10 cellular contexts compared by ENCODE assay signal in genomic region chrX:129755779-129756650, GRCh38. TPM values are rescaled to one million over a fixed set of nuclear protein-coding genes. Genes with fewer than 3 reads are reported as not detected.
DNase-seq lines count a peak whose midpoint lies in the region; ATAC-seq and TF ChIP-seq lines count a peak whose summit lies in the region.
"Had no signal": no experiment of that assay in that cellular context is flagged by ENCODE, and none has a peak within 500 bp of the region (broad histone marks: within the 10 kb centered on the region; RNA-seq: fewer than 3 reads in every experiment).

No MANE protein-coding gene starts in this region.

- POLR2A ChIA-PET in activated CD4-positive, alpha-beta T cell treated with anti-CD3 and anti-CD28 coated beads for 36 hours (lab: Charles Lee), result interaction anchor here (1.2 to 1.9 kb wide), 2 partner anchors 24 to 27 kb away, joined by 4 to 5 read pairs; partner anchors contain the start of gene SASH3

- H3K9ac ChIP-seq in neural progenitor cell, result no peak overlapping the region
- H3K9ac ChIP-seq: parathyroid adenoma had no signal

- H3K36me3 Mint-ChIP-seq in activated CD4-positive, alpha-beta T cell treated with anti-CD3 and anti-CD28 coated beads for 36 hours (ENCODE audit: low read depth), result no peaks in the 10 kb centered on the region
- H3K36me3 Mint-ChIP-seq in activated T-cell treated with anti-CD3 and anti-CD28 coated beads, Interleukin-2, amount 50 U/mL, for 72 hours (ENCODE audit: insufficient read depth in 2 of 2), result no peaks in the 10 kb centered on the region
- no peaks in the 10 kb centered on the region for H3K36me3 Mint-ChIP-seq in neural progenitor cell

- no peak overlapping the region for H3K4me2 ChIP-seq in neural progenitor cell

- peak; percentile 51 for DNase-seq in activated CD4-positive, alpha-beta T cell treated with anti-CD3 and anti-CD28 coated beads for 36 hours
- DNase-seq in activated CD4-positive, alpha-beta T cell treated with anti-CD3 and anti-CD28 coated beads, Interleukin-2, amount 50 U/mL, for 4 hours, result no peak
- DNase-seq in activated T-cell treated with anti-CD3 and anti-CD28 coated beads, Interleukin-2, amount 50 U/mL, for 72 hours, result peak in 1 of 2 donors; percentile 35
- peak; percentile 36 for DNase-seq in neural progenitor cell (ENCODE audit: low spot score)
- DNase-seq: NCI-H446 treated with DMSO at 0.1 percent for 48 hours had no signal

- no peaks in the 10 kb centered on the region for H3K4me1 ChIP-seq in neural progenitor cell

- H3K4me3 ChIP-seq in neural progenitor cell, result no peak overlapping the region

- intact Hi-C loops in activated CD4-positive, alpha-beta T cell treated with anti-CD3 and anti-CD28 coated beads for 36 hours (cut with DNase I, micrococcal nuclease), result loop anchor here (1.0 to 5.0 kb wide), 2 partner anchors 67 to 86 kb away; partner anchors contain the start of gene ZDHHC9 (in 1 of the 2)

- H3K27me3 Mint-ChIP-seq in activated CD4-positive, alpha-beta T cell treated with anti-CD3 and anti-CD28 coated beads for 36 hours, result no peaks in the 10 kb centered on the region
- H3K27me3 Mint-ChIP-seq in activated T-cell treated with anti-CD3 and anti-CD28 coated beads, Interleukin-2, amount 50 U/mL, for 72 hours (ENCODE audit: low read depth), result no peaks in the 10 kb centered on the region
- H3K27me3 Mint-ChIP-seq in neural progenitor cell (ENCODE audit: insufficient read depth, low read depth), result peaks cover 12% of the 10 kb centered on the region

- H2AFZ ChIP-seq in neural progenitor cell (replicated peaks), result no peak overlapping the region
- H2AFZ ChIP-seq: parathyroid adenoma had no signal

- peak; percentile 20 for TF ChIP-seq CTCF in neural progenitor cell (IDR thresholded peaks at IDR 0.05)

- H3K27ac Mint-ChIP-seq in activated CD4-positive, alpha-beta T cell treated with anti-CD3 and anti-CD28 coated beads for 36 hours, result peak overlapping the region; percentile 76
- peak overlapping the region; percentile 68 for H3K27ac Mint-ChIP-seq in activated T-cell treated with anti-CD3 and anti-CD28 coated beads, Interleukin-2, amount 50 U/mL, for 72 hours
- peak overlapping the region; percentile 50 for H3K27ac Mint-ChIP-seq in neural progenitor cell

- no peaks in the 10 kb centered on the region for H4K20me1 ChIP-seq in neural progenitor cell (ENCODE audit: low read depth)

- no peaks in the 10 kb centered on the region for H3F3A ChIP-seq in neural progenitor cell (ENCODE audit: low read depth)

- H3K36me3 ChIP-seq in neural progenitor cell, result no peaks in the 10 kb centered on the region

- no peak overlapping the region for H3K27ac ChIP-seq in neural progenitor cell
- H3K27ac ChIP-seq: parathyroid adenoma had no signal

- H3K9me3 Mint-ChIP-seq in activated CD4-positive, alpha-beta T cell treated with anti-CD3 and anti-CD28 coated beads for 36 hours (ENCODE audit: low read depth), result no peaks in the 10 kb centered on the region
- no peaks in the 10 kb centered on the region for H3K9me3 Mint-ChIP-seq in activated T-cell treated with anti-CD3 and anti-CD28 coated beads, Interleukin-2, amount 50 U/mL, for 72 hours
- no peaks in the 10 kb centered on the region for H3K9me3 Mint-ChIP-seq in neural progenitor cell

- H3K4me1 Mint-ChIP-seq in activated CD4-positive, alpha-beta T cell treated with anti-CD3 and anti-CD28 coated beads for 36 hours, result peaks cover 60% of the 10 kb centered on the region
- H3K4me1 Mint-ChIP-seq in activated T-cell treated with anti-CD3 and anti-CD28 coated beads, Interleukin-2, amount 50 U/mL, for 72 hours (ENCODE audit: low read depth), result peaks cover 54% of the 10 kb centered on the region
- peaks cover 36% of the 10 kb centered on the region for H3K4me1 Mint-ChIP-seq in neural progenitor cell

- no peaks in the 10 kb centered on the region for H3K9me3 ChIP-seq in neural progenitor cell (ENCODE audit: low read depth)

- no peaks in the 10 kb centered on the region for H3K79me2 ChIP-seq in neural progenitor cell (ENCODE audit: low read depth)
- H3K79me2 ChIP-seq: parathyroid adenoma had no signal

- CTCF ChIA-PET in activated CD4-positive, alpha-beta T cell treated with anti-CD3 and anti-CD28 coated beads for 36 hours (lab: Charles Lee), result interaction anchor here (0.7 to 5.5 kb wide), 12 partner anchors 12 to 152 kb away, joined by 3 to 20 read pairs (median 4); no protein-coding TSS in a partner anchor

- H3K27me3 ChIP-seq in neural progenitor cell, result no peaks in the 10 kb centered on the region

- H3K4me3 Mint-ChIP-seq in activated CD4-positive, alpha-beta T cell treated with anti-CD3 and anti-CD28 coated beads for 36 hours, result peak overlapping the region; percentile 40
- peak overlapping the region; percentile 58 to 67 for H3K4me3 Mint-ChIP-seq in activated T-cell treated with anti-CD3 and anti-CD28 coated beads, Interleukin-2, amount 50 U/mL, for 72 hours
- H3K4me3 Mint-ChIP-seq in neural progenitor cell, result no peak overlapping the region

- ATAC-seq in activated CD4-positive, alpha-beta T cell treated with anti-CD3 and anti-CD28 coated beads for 36 hours, result peak; percentile 45
- ATAC-seq in HG02678 (IDR thresholded peaks at IDR 0.05; ENCODE audit: unreplicated experiment), result peak; percentile 38
- ATAC-seq in activated T-cell treated with anti-CD3 and anti-CD28 coated beads, Interleukin-2, amount 50 U/mL, for 72 hours (replicated peaks in 1 of 2), result peak; percentile 37 to 38
- no peak for ATAC-seq in GM19023 (IDR thresholded peaks at IDR 0.05; ENCODE audit: unreplicated experiment)
- ATAC-seq in HG02938 (IDR thresholded peaks at IDR 0.05; ENCODE audit: unreplicated experiment), result no peak
- no peak for ATAC-seq in HG02970 (IDR thresholded peaks at IDR 0.05; ENCODE audit: low FRiP score, unreplicated experiment)

RNA-seq across cellular contexts. Expression of gene XPNPEP2, which starts 17.2 kb away (rescaled TPM):
- under 1 TPM; 0.43 to 0.63 TPM for total RNA-seq in activated CD4-positive, alpha-beta T cell treated with anti-CD3 and anti-CD28 coated beads for 36 hours
- total RNA-seq in activated T-cell treated with anti-CD3 and anti-CD28 coated beads, Interleukin-2, amount 50 U/mL, for 72 hours, result under 1 TPM; 0.24 to 0.42 TPM
- 0.19 and 1.7 TPM in 2 replicates for total RNA-seq in neural progenitor cell (ENCODE audit: low replicate concordance)

RNA-seq across cellular contexts. Expression of gene SASH3, which starts 23.7 kb away (rescaled TPM):
- 100 to 1,000 TPM; 118 to 126 TPM for total RNA-seq in activated CD4-positive, alpha-beta T cell treated with anti-CD3 and anti-CD28 coated beads for 36 hours
- 100 to 1,000 TPM; 148 to 166 TPM for total RNA-seq in activated T-cell treated with anti-CD3 and anti-CD28 coated beads, Interleukin-2, amount 50 U/mL, for 72 hours
- total RNA-seq in neural progenitor cell (ENCODE audit: low replicate concordance), result not detected in 2 replicates

Comparison
In these comparisons a context has a peak if more than half of its experiments do, and no peak if none do; other contexts are left out.
1. DNase-seq: peak in activated CD4-positive, alpha-beta T cell treated with anti-CD3 and anti-CD28 coated beads for 36 hours (single experiment) and neural progenitor cell (single experiment); none in activated CD4-positive, alpha-beta T cell treated with anti-CD3 and anti-CD28 coated beads, Interleukin-2, amount 50 U/mL, for 4 hours (0 of 2).
2. ATAC-seq: peak in activated CD4-positive, alpha-beta T cell treated with anti-CD3 and anti-CD28 coated beads for 36 hours (single experiment), HG02678 (single experiment) and activated T-cell treated with anti-CD3 and anti-CD28 coated beads, Interleukin-2, amount 50 U/mL, for 72 hours (2 of 2); none in GM19023 (single experiment), HG02938 (single experiment) and HG02970 (single experiment).
3. RNA of gene SASH3, which starts 23.7 kb away (total RNA-seq): 148 to 166 TPM in activated T-cell treated with anti-CD3 and anti-CD28 coated beads, Interleukin-2, amount 50 U/mL, for 72 hours and 118 to 126 TPM in activated CD4-positive, alpha-beta T cell treated with anti-CD3 and anti-CD28 coated beads for 36 hours; not detected in neural progenitor cell; every median in the first group is over 100 times any median in the second.
4. Peak in every context shown above with its lines, with median percentiles within 50 percentile points of each other: H3K27ac Mint-ChIP-seq.